1 cellular context compared by ENCODE assay signal in the genomic region with DNA sequence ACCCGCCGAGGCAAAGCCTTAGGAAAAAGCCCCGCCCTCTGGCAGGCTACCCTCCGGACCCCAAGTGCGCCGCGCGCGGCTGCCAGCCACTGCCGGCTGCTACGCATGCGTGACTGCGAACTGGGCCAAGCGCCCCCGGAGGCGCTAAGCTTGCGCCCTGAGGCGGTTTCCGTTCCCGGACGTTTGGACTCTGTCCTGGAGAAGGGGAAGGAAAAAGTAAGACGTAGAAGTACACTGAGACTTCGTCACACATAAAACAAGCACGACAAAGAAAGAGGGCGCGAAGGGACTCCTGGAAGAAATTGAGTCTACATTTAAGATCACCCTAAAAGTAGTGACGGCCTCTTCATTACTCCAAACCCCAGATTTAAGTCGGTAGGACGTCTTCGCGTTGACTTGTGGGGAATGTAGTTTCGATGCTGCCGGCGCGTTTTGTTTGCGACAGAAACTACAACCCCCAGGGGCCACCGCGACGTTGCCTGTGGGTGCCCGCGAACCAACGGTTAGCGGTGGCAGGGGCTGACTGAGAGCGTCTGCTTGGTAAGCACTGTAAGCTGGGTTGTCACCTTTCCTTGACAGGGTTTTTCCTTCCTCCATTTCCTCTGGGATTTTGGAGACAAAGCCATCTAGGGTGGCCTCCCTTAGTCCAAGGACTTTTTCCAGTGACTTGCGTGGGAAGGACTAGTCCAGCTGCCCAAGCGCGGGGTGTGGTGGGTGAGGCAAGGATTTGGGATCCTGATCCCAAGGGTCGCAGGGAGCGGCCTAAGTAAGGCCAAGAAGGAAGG.
TF ChIP-seq lines count a peak whose summit lies in the region.

A gene (plus strand): TSS at position 472 of the 785 bp plus-strand sequence. CDS start 49,715 bp downstream, outside the sequence.

TF ChIP-seq in HepG2, 621 proteins besides CTCF, POLR2A, EP300 and RAD21 (continued from another document and continues in another):
- peak; percentile 88 for TF ChIP-seq PHF21A (CRISPR knock-in tag; IDR thresholded peaks at IDR 0.05)
- TF ChIP-seq HMG20B (CRISPR knock-in tag; conservative IDR thresholded peaks at IDR 0.05), result no peak
- TF ChIP-seq TMF1 (CRISPR knock-in tag; IDR thresholded peaks at IDR 0.05; ENCODE audit: low read depth), result no peak
- TF ChIP-seq ZNF761 (CRISPR knock-in tag; conservative IDR thresholded peaks at IDR 0.05), result 0 out of 2 replicates have a peak, but pooled peaks have one; percentile 43
- no peak for TF ChIP-seq SIX1 (CRISPR knock-in tag; IDR thresholded peaks at IDR 0.05; ENCODE audit: borderline replicate concordance)
- no peak for TF ChIP-seq TCF7L2 (IDR thresholded peaks at IDR 0.05; ENCODE audit: low read depth, low read length)
- no peak for TF ChIP-seq ZFP62 (CRISPR knock-in tag; IDR thresholded peaks at IDR 0.05)
- TF ChIP-seq, protein P1, sequence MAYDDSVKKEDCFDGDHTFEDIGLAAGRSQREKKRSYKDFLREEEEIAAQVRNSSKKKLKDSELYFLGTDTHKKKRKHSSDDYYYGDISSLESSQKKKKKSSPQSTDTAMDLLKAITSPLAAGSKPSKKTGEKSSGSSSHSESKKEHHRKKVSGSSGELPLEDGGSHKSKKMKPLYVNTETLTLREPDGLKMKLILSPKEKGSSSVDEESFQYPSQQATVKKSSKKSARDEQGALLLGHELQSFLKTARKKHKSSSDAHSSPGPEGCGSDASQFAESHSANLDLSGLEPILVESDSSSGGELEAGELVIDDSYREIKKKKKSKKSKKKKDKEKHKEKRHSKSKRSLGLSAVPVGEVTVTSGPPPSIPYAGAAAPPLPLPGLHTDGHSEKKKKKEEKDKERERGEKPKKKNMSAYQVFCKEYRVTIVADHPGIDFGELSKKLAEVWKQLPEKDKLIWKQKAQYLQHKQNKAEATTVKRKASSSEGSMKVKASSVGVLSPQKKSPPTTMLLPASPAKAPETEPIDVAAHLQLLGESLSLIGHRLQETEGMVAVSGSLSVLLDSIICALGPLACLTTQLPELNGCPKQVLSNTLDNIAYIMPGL (CRISPR knock-in tag; IDR thresholded peaks at IDR 0.05; ENCODE audit: borderline replicate concordance in 1 of 2, low read depth in 1 of 2), result peak in 1 of 2 experiments; percentile 22; a peak in 1 of 4 replicates
- TF ChIP-seq GATA4 (IDR thresholded peaks at IDR 0.05; ENCODE audit: borderline replicate concordance, low read depth), result no peak
- TF ChIP-seq HMGA1 (CRISPR knock-in tag; conservative IDR thresholded peaks at IDR 0.05), result no peak
- no peak for TF ChIP-seq ETV6 (CRISPR knock-in tag; conservative IDR thresholded peaks at IDR 0.05)
- no peak for TF ChIP-seq PCBP2 (optimal IDR thresholded peaks at IDR 0.05; ENCODE audit: low read depth, low read length, poor library complexity, severe bottlenecking)
- TF ChIP-seq FLYWCH1 (CRISPR knock-in tag; IDR thresholded peaks at IDR 0.05), result no peak; the same call in 1 of the 2 replicates
- no peak for TF ChIP-seq ZNF776 (CRISPR knock-in tag; IDR thresholded peaks at IDR 0.05)
- peak; percentile 7; the same call in 1 of the 2 replicates for TF ChIP-seq FOXA3 (CRISPR knock-in tag; IDR thresholded peaks at IDR 0.05)
- TF ChIP-seq FOXK2 (IDR thresholded peaks at IDR 0.05), result 0 out of 2 replicates have a peak, but pooled peaks have one; percentile 28
- peak; percentile 84 for TF ChIP-seq SAP130 (CRISPR knock-in tag; IDR thresholded peaks at IDR 0.05; ENCODE audit: low read depth)
- peak; percentile 76; the same call in 1 of the 2 replicates for TF ChIP-seq ZNF543 (CRISPR knock-in tag; IDR thresholded peaks at IDR 0.05)
- TF ChIP-seq, protein P2, sequence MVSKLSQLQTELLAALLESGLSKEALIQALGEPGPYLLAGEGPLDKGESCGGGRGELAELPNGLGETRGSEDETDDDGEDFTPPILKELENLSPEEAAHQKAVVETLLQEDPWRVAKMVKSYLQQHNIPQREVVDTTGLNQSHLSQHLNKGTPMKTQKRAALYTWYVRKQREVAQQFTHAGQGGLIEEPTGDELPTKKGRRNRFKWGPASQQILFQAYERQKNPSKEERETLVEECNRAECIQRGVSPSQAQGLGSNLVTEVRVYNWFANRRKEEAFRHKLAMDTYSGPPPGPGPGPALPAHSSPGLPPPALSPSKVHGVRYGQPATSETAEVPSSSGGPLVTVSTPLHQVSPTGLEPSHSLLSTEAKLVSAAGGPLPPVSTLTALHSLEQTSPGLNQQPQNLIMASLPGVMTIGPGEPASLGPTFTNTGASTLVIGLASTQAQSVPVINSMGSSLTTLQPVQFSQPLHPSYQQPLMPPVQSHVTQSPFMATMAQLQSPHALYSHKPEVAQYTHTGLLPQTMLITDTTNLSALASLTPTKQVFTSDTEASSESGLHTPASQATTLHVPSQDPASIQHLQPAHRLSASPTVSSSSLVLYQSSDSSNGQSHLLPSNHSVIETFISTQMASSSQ (IDR thresholded peaks at IDR 0.05; ENCODE audit: low read depth), result no peak
- TF ChIP-seq, protein P2 (CRISPR knock-in tag; IDR thresholded peaks at IDR 0.05; ENCODE audit: borderline replicate concordance), result no peak; the same call in 1 of the 2 replicates
- TF ChIP-seq ZNF572 (CRISPR knock-in tag; IDR thresholded peaks at IDR 0.05), result no peak
- no peak for TF ChIP-seq MATR3 (CRISPR knock-in tag; IDR thresholded peaks at IDR 0.05)
- no peak for TF ChIP-seq ZNF746 (CRISPR knock-in tag; IDR thresholded peaks at IDR 0.05)
- TF ChIP-seq AHR (CRISPR knock-in tag; IDR thresholded peaks at IDR 0.05), result no peak
- no peak for TF ChIP-seq FIP1L1 (IDR thresholded peaks at IDR 0.05; ENCODE audit: borderline replicate concordance, insufficient read depth, low read depth, low read length)
- 0 out of 2 replicates have a peak, but pooled peaks have one; percentile 52 for TF ChIP-seq SRF (IDR thresholded peaks at IDR 0.05; ENCODE audit: low read depth, low read length)
- TF ChIP-seq ZNF468 (CRISPR knock-in tag; IDR thresholded peaks at IDR 0.05), result no peak
- TF ChIP-seq, protein P3, sequence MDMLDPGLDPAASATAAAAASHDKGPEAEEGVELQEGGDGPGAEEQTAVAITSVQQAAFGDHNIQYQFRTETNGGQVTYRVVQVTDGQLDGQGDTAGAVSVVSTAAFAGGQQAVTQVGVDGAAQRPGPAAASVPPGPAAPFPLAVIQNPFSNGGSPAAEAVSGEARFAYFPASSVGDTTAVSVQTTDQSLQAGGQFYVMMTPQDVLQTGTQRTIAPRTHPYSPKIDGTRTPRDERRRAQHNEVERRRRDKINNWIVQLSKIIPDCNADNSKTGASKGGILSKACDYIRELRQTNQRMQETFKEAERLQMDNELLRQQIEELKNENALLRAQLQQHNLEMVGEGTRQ (IDR thresholded peaks at IDR 0.05; ENCODE audit: low read depth, low read length), result no peak
- TF ChIP-seq, protein P3 (CRISPR knock-in tag; IDR thresholded peaks at IDR 0.05; ENCODE audit: borderline replicate concordance), result no peak
- TF ChIP-seq, protein P4, sequence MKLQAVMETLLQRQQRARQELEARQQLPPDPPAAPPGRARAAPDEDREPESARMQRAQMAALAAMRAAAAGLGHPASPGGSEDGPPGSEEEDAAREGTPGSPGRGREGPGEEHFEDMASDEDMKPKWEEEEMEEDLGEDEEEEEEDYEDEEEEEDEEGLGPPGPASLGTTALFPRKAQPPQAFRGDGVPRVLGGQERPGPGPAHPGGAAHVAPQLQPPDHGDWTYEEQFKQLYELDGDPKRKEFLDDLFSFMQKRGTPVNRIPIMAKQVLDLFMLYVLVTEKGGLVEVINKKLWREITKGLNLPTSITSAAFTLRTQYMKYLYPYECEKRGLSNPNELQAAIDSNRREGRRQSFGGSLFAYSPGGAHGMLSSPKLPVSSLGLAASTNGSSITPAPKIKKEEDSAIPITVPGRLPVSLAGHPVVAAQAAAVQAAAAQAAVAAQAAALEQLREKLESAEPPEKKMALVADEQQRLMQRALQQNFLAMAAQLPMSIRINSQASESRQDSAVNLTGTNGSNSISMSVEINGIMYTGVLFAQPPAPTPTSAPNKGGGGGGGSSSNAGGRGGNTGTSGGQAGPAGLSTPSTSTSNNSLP (IDR thresholded peaks at IDR 0.05; ENCODE audit: low read depth, low read length), result peak; percentile 39; the same call in 1 of the 2 replicates
- no peak; the same call in 1 of the 2 replicates for TF ChIP-seq KDM5B (CRISPR knock-in tag; IDR thresholded peaks at IDR 0.05; ENCODE audit: borderline replicate concordance)
- no peak for TF ChIP-seq FOXA1 (IDR thresholded peaks at IDR 0.05)
- no peak for TF ChIP-seq FOXA1 (CRISPR knock-in tag; IDR thresholded peaks at IDR 0.05)
- no peak for TF ChIP-seq ZNF138 (CRISPR knock-in tag; IDR thresholded peaks at IDR 0.05; ENCODE audit: low read depth)
- no peak for TF ChIP-seq ZNF121 (CRISPR knock-in tag; IDR thresholded peaks at IDR 0.05)
- TF ChIP-seq MED13 (CRISPR knock-in tag; IDR thresholded peaks at IDR 0.05), result no peak
- TF ChIP-seq ZNF343 (CRISPR knock-in tag; IDR thresholded peaks at IDR 0.05), result peak; percentile 51; the same call in 1 of the 2 replicates
- TF ChIP-seq, protein P5, sequence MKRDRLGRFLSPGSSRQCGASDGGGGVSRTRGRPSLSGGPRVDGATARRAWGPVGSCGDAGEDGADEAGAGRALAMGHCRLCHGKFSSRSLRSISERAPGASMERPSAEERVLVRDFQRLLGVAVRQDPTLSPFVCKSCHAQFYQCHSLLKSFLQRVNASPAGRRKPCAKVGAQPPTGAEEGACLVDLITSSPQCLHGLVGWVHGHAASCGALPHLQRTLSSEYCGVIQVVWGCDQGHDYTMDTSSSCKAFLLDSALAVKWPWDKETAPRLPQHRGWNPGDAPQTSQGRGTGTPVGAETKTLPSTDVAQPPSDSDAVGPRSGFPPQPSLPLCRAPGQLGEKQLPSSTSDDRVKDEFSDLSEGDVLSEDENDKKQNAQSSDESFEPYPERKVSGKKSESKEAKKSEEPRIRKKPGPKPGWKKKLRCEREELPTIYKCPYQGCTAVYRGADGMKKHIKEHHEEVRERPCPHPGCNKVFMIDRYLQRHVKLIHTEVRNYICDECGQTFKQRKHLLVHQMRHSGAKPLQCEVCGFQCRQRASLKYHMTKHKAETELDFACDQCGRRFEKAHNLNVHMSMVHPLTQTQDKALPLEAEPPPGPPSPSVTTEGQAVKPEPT (CRISPR knock-in tag; IDR thresholded peaks at IDR 0.05; ENCODE audit: low read depth), result 0 out of 2 replicates have a peak, but pooled peaks have one; percentile 61
- TF ChIP-seq, protein P6, sequence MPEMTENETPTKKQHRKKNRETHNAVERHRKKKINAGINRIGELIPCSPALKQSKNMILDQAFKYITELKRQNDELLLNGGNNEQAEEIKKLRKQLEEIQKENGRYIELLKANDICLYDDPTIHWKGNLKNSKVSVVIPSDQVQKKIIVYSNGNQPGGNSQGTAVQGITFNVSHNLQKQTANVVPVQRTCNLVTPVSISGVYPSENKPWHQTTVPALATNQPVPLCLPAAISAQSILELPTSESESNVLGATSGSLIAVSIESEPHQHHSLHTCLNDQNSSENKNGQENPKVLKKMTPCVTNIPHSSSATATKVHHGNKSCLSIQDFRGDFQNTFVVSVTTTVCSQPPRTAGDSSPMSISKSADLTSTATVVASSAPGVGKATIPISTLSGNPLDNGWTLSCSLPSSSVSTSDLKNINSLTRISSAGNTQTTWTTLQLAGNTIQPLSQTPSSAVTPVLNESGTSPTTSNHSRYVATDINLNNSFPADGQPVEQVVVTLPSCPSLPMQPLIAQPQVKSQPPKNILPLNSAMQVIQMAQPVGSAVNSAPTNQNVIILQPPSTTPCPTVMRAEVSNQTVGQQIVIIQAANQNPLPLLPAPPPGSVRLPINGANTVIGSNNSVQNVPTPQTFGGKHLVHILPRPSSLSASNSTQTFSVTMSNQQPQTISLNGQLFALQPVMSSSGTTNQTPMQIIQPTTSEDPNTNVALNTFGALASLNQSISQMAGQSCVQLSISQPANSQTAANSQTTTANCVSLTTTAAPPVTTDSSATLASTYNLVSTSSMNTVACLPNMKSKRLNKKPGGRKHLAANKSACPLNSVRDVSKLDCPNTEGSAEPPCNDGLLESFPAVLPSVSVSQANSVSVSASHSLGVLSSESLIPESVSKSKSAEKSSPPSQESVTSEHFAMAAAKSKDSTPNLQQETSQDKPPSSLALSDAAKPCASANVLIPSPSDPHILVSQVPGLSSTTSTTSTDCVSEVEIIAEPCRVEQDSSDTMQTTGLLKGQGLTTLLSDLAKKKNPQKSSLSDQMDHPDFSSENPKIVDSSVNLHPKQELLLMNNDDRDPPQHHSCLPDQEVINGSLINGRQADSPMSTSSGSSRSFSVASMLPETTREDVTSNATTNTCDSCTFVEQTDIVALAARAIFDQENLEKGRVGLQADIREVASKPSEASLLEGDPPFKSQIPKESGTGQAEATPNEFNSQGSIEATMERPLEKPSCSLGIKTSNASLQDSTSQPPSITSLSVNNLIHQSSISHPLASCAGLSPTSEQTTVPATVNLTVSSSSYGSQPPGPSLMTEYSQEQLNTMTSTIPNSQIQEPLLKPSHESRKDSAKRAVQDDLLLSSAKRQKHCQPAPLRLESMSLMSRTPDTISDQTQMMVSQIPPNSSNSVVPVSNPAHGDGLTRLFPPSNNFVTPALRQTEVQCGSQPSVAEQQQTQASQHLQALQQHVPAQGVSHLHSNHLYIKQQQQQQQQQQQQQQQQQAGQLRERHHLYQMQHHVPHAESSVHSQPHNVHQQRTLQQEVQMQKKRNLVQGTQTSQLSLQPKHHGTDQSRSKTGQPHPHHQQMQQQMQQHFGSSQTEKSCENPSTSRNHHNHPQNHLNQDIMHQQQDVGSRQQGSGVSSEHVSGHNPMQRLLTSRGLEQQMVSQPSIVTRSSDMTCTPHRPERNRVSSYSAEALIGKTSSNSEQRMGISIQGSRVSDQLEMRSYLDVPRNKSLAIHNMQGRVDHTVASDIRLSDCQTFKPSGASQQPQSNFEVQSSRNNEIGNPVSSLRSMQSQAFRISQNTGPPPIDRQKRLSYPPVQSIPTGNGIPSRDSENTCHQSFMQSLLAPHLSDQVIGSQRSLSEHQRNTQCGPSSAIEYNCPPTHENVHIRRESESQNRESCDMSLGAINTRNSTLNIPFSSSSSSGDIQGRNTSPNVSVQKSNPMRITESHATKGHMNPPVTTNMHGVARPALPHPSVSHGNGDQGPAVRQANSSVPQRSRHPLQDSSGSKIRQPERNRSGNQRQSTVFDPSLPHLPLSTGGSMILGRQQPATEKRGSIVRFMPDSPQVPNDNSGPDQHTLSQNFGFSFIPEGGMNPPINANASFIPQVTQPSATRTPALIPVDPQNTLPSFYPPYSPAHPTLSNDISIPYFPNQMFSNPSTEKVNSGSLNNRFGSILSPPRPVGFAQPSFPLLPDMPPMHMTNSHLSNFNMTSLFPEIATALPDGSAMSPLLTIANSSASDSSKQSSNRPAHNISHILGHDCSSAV (CRISPR knock-in tag; IDR thresholded peaks at IDR 0.05; ENCODE audit: borderline replicate concordance), result no peak
- TF ChIP-seq ONECUT2 (CRISPR knock-in tag; IDR thresholded peaks at IDR 0.05), result no peak
